ENCODE assay signal across 12 cellular contexts in genomic region chr1:172431721-172432192, GRCh38. TPM values are rescaled to one million over a fixed set of nuclear protein-coding genes. Genes with fewer than 3 reads are reported as not detected.
DNase-seq lines count a peak whose midpoint lies in the region; ATAC-seq and TF ChIP-seq lines count a peak whose summit lies in the region.
"Had no signal": no experiment of that assay in that cellular context is flagged by ENCODE, and none has a peak within 500 bp of the region (broad histone marks: within the 10 kb centered on the region; RNA-seq: fewer than 3 reads in every experiment).

No MANE protein-coding gene starts in this region.

- H3K9me3 ChIP-seq in CD4-positive, alpha-beta T cell (ENCODE audit: control insufficient read depth, low read length): no peaks in the 10 kb centered on the region
- H3K9me3 ChIP-seq in mesenchymal stem cell (ENCODE audit: control insufficient read depth, low read length): no peaks in the 10 kb centered on the region

- H3K36me3 Mint-ChIP-seq in CD4-positive, alpha-beta T cell (ENCODE audit: low read depth): peaks cover 19% of the 10 kb centered on the region
- H3K36me3 Mint-ChIP-seq in activated naive CD4-positive, alpha-beta T cell treated with anti-CD3 and anti-CD28 coated beads, Interleukin-2, amount 10 ng/mL, durations not matched to agents 7 days and 5 days: peaks cover 15% of the 10 kb centered on the region
- peaks cover 9% of the 10 kb centered on the region for H3K36me3 Mint-ChIP-seq in osteocyte (ENCODE audit: unreplicated experiment)

- WGBS in mesenchymal stem cell: 75% methylated on average over 9 of the region's 9 CpGs

- CTCF ChIA-PET in CD4-positive, alpha-beta T cell (lab: Charles Lee): interaction anchor here (0.9 to 1.7 kb wide), 6 partner anchors 10 to 429 kb away, joined by 3 to 6 read pairs (median 3); partner anchors contain the start of gene PIGC
- CTCF ChIA-PET in activated naive CD4-positive, alpha-beta T cell treated with anti-CD3 and anti-CD28 coated beads, Interleukin-2, amount 10 ng/mL, durations not matched to agents 7 days and 5 days (lab: Charles Lee): interaction anchor here (0.6 to 8.4 kb wide), 9 partner anchors 10 to 630 kb away, joined by 3 to 74 read pairs (median 3); partner anchors contain the start of gene PIGC

- H2BK15ac ChIP-seq in mesenchymal stem cell (ENCODE audit: low read depth, poor library complexity, severe bottlenecking): no peak overlapping the region

- H2AK5ac ChIP-seq in mesenchymal stem cell (ENCODE audit: low read length, severe bottlenecking): no peak overlapping the region

- POLR2A ChIA-PET in CD4-positive, alpha-beta T cell (lab: Charles Lee): interaction anchor here (0.8 to 3.0 kb wide), 10 partner anchors 10 to 1437 kb away, joined by 3 to 43 read pairs (median 4); partner anchors contain the start of genes C1orf105, DNM3, METTL13 and PIGC

- no peak overlapping the region for H3K14ac ChIP-seq in mesenchymal stem cell (ENCODE audit: low read length in 2 of 2)

- H3K4me3 Mint-ChIP-seq in CD4-positive, alpha-beta T cell: peak overlapping the region; percentile 52
- no peak overlapping the region for H3K4me3 Mint-ChIP-seq in activated naive CD4-positive, alpha-beta T cell treated with anti-CD3 and anti-CD28 coated beads, Interleukin-2, amount 10 ng/mL, durations not matched to agents 7 days and 5 days
- H3K4me3 Mint-ChIP-seq in osteocyte (ENCODE audit: unreplicated experiment): no peak overlapping the region

- peaks cover 28% of the 10 kb centered on the region for H3K79me1 ChIP-seq in mesenchymal stem cell (replicated peaks; ENCODE audit: low read length, poor library complexity, severe bottlenecking)

- H3K27me3 Mint-ChIP-seq in CD4-positive, alpha-beta T cell: no peaks in the 10 kb centered on the region
- no peaks in the 10 kb centered on the region for H3K27me3 Mint-ChIP-seq in activated naive CD4-positive, alpha-beta T cell treated with anti-CD3 and anti-CD28 coated beads, Interleukin-2, amount 10 ng/mL, durations not matched to agents 7 days and 5 days
- H3K27me3 Mint-ChIP-seq in osteocyte (ENCODE audit: unreplicated experiment): no peaks in the 10 kb centered on the region
- H3K27me3 Mint-ChIP-seq: progenitor cell of endocrine pancreas had no signal

- H3K4ac ChIP-seq in mesenchymal stem cell (ENCODE audit: low read depth in 1 of 2, low read length in 2 of 2): no peak overlapping the region

- TF ChIP-seq CTCF in CD4-positive, alpha-beta T cell (IDR thresholded peaks at IDR 0.05): no peak
- TF ChIP-seq CTCF in osteocyte (IDR thresholded peaks at IDR 0.05): no peak

- no peak overlapping the region for H3K4me3 ChIP-seq in mesenchymal stem cell (ENCODE audit: insufficient read depth in 1 of 2, low read depth in 1 of 2, low read length in 2 of 2)

- no peak overlapping the region for H2BK12ac ChIP-seq in mesenchymal stem cell (ENCODE audit: low read length in 2 of 2)

- H3K36me3 ChIP-seq in mesenchymal stem cell (ENCODE audit: control insufficient read depth in 1 of 2, insufficient read depth in 2 of 2, low read depth in 1 of 2, low read length in 2 of 2): peaks cover 0 to 8% of the 10 kb centered on the region in 2 experiments

- peak overlapping the region; percentile 48 for H4K91ac ChIP-seq in mesenchymal stem cell (ENCODE audit: low read length)

- H3K27me3 ChIP-seq in CD4-positive, alpha-beta T cell (ENCODE audit: control insufficient read depth, insufficient read depth, low read length): no peaks in the 10 kb centered on the region
- H3K27me3 ChIP-seq in mesenchymal stem cell (ENCODE audit: control insufficient read depth in 1 of 2, insufficient read depth in 1 of 2, low read length in 2 of 2): no peaks in the 10 kb centered on the region

- peaks cover 5% of the 10 kb centered on the region for H3K4me1 ChIP-seq in mesenchymal stem cell (ENCODE audit: control insufficient read depth, insufficient read depth, low read depth, low read length)

- no peak overlapping the region for H2BK5ac ChIP-seq in mesenchymal stem cell (ENCODE audit: low read depth, low read length, poor library complexity, severe bottlenecking)

- peaks cover 40% of the 10 kb centered on the region for H3K4me1 Mint-ChIP-seq in CD4-positive, alpha-beta T cell (ENCODE audit: low read depth)
- H3K4me1 Mint-ChIP-seq in activated naive CD4-positive, alpha-beta T cell treated with anti-CD3 and anti-CD28 coated beads, Interleukin-2, amount 10 ng/mL, durations not matched to agents 7 days and 5 days: peaks cover 25% of the 10 kb centered on the region
- peaks cover 1% of the 10 kb centered on the region for H3K4me1 Mint-ChIP-seq in osteocyte (ENCODE audit: unreplicated experiment)

- peak overlapping the region; percentile 85 for H3K27ac Mint-ChIP-seq in CD4-positive, alpha-beta T cell
- peak overlapping the region; percentile 88 for H3K27ac Mint-ChIP-seq in activated naive CD4-positive, alpha-beta T cell treated with anti-CD3 and anti-CD28 coated beads, Interleukin-2, amount 10 ng/mL, durations not matched to agents 7 days and 5 days
- no peak overlapping the region for H3K27ac Mint-ChIP-seq in osteocyte (ENCODE audit: unreplicated experiment)
- H3K27ac Mint-ChIP-seq: progenitor cell of endocrine pancreas had no signal

- H2AFZ ChIP-seq in mesenchymal stem cell (ENCODE audit: low read depth, low read length): no peak overlapping the region

- no peak overlapping the region for H2BK120ac ChIP-seq in mesenchymal stem cell (ENCODE audit: low read depth, low read length)

- H3K9me3 Mint-ChIP-seq in CD4-positive, alpha-beta T cell: no peaks in the 10 kb centered on the region
- peaks cover 7% of the 10 kb centered on the region for H3K9me3 Mint-ChIP-seq in activated naive CD4-positive, alpha-beta T cell treated with anti-CD3 and anti-CD28 coated beads, Interleukin-2, amount 10 ng/mL, durations not matched to agents 7 days and 5 days
- H3K9me3 Mint-ChIP-seq in osteocyte (ENCODE audit: unreplicated experiment): peaks cover 5% of the 10 kb centered on the region

- intact Hi-C loops in CD4-positive, alpha-beta T cell (cut with DNase I, micrococcal nuclease): loop anchor here in 1 of 2 experiments (5.0 kb wide), 1 partner anchor 429 kb away; no protein-coding TSS in a partner anchor

- H3K23ac ChIP-seq in mesenchymal stem cell (ENCODE audit: low read length in 2 of 2): no peak overlapping the region

- no peak overlapping the region for H3K18ac ChIP-seq in mesenchymal stem cell (ENCODE audit: low read depth in 1 of 2, low read length in 2 of 2)

- H4K8ac ChIP-seq in mesenchymal stem cell (ENCODE audit: low read length): no peak overlapping the region

- DNase-seq in CD4-positive, alpha-beta T cell: peak in 9 of 10 experiments; percentile 30 to 66 (median 47)
- peak; percentile 74 for DNase-seq in ELF-1 (ENCODE audit: low read depth, low spot score)
- peak; percentile 67 for DNase-seq in activated naive CD4-positive, alpha-beta T cell treated with anti-CD3 and anti-CD28 coated beads, Interleukin-2, amount 10 ng/mL, durations not matched to agents 7 days and 5 days
- DNase-seq in mesenchymal stem cell: no peak
- DNase-seq in NOMO-1 treated with dmso at 0.1 percent for 144 hours (lab: John Stamatoyannopoulos, UW; ENCODE audit: unreplicated experiment): no peak
- no peak for DNase-seq in osteocyte (ENCODE audit: extremely low spot score, unreplicated experiment)
- no peak for DNase-seq in activated CD8-positive, alpha-beta memory T cell treated with anti-CD3 and anti-CD28 coated beads, Interleukin-2, amount 50 U/mL, for 4 hours
- DNase-seq: foreskin fibroblast, NCI-H1105 had no signal

- H3K9ac ChIP-seq in mesenchymal stem cell (ENCODE audit: low read length): no peak overlapping the region

- peak; percentile 68 for ATAC-seq in CD4-positive, alpha-beta T cell (ENCODE audit: poor library complexity)
- no peak for ATAC-seq in HG03378 (IDR thresholded peaks at IDR 0.05; ENCODE audit: unreplicated experiment)

- peak overlapping the region; percentile 47 for H3K27ac ChIP-seq in CD4-positive, alpha-beta T cell (ENCODE audit: low read depth, low read length)
- no peak overlapping the region for H3K27ac ChIP-seq in mesenchymal stem cell (ENCODE audit: low read length, poor library complexity, severe bottlenecking)

- H3K4me2 ChIP-seq in mesenchymal stem cell (ENCODE audit: low read length, poor library complexity, severe bottlenecking): no peak overlapping the region

RNA-seq across cellular contexts. Expression of gene C1orf105, which starts 11.3 kb away (rescaled TPM):
- total RNA-seq in CD4-positive, alpha-beta T cell: not detected
- not detected for polyA plus RNA-seq in mesenchymal stem cell (2013, experiment 1 of 2)
- not detected for polyA plus RNA-seq in mesenchymal stem cell (2013, experiment 2 of 2)
- total RNA-seq in osteocyte: not detected in 2 replicates
- total RNA-seq: progenitor cell of endocrine pancreas had no signal
- polyA plus RNA-seq: urinary bladder had no signal

RNA-seq across cellular contexts. Expression of gene PIGC, which starts 12.1 kb away (rescaled TPM):
- total RNA-seq in CD4-positive, alpha-beta T cell: 10 to 100 TPM; 23.7 to 27.1 TPM
- 17.6 TPM for polyA plus RNA-seq in mesenchymal stem cell (2013, experiment 1 of 2)
- polyA plus RNA-seq in mesenchymal stem cell (2013, experiment 2 of 2): 18.1 TPM
- 30.5 and 31.7 TPM in 2 replicates for total RNA-seq in osteocyte

Comparison
In these comparisons a context has a peak if more than half of its experiments do, and no peak if none do; other contexts are left out.
1. DNase-seq: peak in CD4-positive, alpha-beta T cell (9 of 10), ELF-1 (single experiment) and activated naive CD4-positive, alpha-beta T cell treated with anti-CD3 and anti-CD28 coated beads, Interleukin-2, amount 10 ng/mL, durations not matched to agents 7 days and 5 days (single experiment); none in mesenchymal stem cell (single experiment), NOMO-1 treated with dmso at 0.1 percent for 144 hours (single experiment), osteocyte (single experiment) and activated CD8-positive, alpha-beta memory T cell treated with anti-CD3 and anti-CD28 coated beads, Interleukin-2, amount 50 U/mL, for 4 hours (single experiment).